ENCODE assay signal across 9 cellular contexts in the genomic region with DNA sequence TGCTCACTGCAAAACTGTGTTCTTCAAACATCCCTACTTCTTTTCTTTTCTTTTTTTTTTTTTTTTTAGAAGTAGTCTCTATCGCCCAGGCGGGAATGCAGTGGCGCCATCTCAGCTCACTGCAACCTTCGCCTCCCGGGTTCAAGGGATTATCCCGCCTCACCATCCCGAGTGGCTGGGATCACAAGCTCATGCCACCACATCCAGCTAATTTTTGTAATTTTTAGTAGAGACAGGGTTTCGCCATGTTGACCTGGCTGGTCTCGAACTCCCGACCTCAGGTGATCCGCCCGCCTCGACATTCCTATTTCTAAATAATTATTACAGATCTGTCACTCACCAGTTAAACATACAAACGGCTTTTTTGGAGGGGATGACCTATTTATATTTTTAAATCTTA. TPM values are rescaled to one million over a fixed set of nuclear protein-coding genes. Genes with fewer than 3 reads are reported as not detected.
DNase-seq lines count a peak whose midpoint lies in the region; TF ChIP-seq lines count a peak whose summit lies in the region.
"Had no signal": no experiment of that assay in that cellular context is flagged by ENCODE, and none has a peak within 500 bp of the region (broad histone marks: within the 10 kb centered on the region; RNA-seq: fewer than 3 reads in every experiment).

No MANE protein-coding gene starts in this region.

- H3K9me3 ChIP-seq in NT2/D1 (ENCODE audit: insufficient read depth, low read length) (no peaks in the 10 kb centered on the region), endodermal cell (ENCODE audit: control insufficient read depth, low read length) (no peaks in the 10 kb centered on the region), neuron (ENCODE audit: low read length) (no peaks in the 10 kb centered on the region)

- H3K4me3 Mint-ChIP-seq in CD14-positive monocyte (peak overlapping the region; percentile 94 to 98), endodermal cell (peak overlapping the region; percentile 94)

- H3K9me3 Mint-ChIP-seq in CD14-positive monocyte (peaks cover 0 to 5% (median 0%) of the 10 kb centered on the region in 7 donors), endodermal cell (no peaks in the 10 kb centered on the region)

- H2AFZ ChIP-seq in neuron (ENCODE audit: low read depth, low read length), result no peak overlapping the region

- H3K9ac ChIP-seq in NT2/D1 (ENCODE audit: insufficient read length, low read depth) (peak overlapping the region; percentile 96), endodermal cell (ENCODE audit: extremely low read depth, low read length, poor library complexity, severe bottlenecking) (peak overlapping the region; percentile 96)

- H3K4me1 ChIP-seq in NT2/D1 (ENCODE audit: insufficient read depth, insufficient read length) (no peaks in the 10 kb centered on the region), endodermal cell (ENCODE audit: control insufficient read depth, insufficient read depth, low read length) (no peaks in the 10 kb centered on the region), neuron (ENCODE audit: insufficient read depth, low read length) (peaks cover 42% of the 10 kb centered on the region)

- H3K4me1 Mint-ChIP-seq in CD14-positive monocyte (peaks cover 58% of the 10 kb centered on the region), endodermal cell (peaks cover 21% of the 10 kb centered on the region)

- H3K36me3 Mint-ChIP-seq in CD14-positive monocyte (peaks cover 39 to 45% of the 10 kb centered on the region in 2 donors), endodermal cell (ENCODE audit: low read depth) (peaks cover 14% of the 10 kb centered on the region)

- H3K4me3 ChIP-seq in NT2/D1 (ENCODE audit: insufficient read length, low read depth) (peak overlapping the region; percentile 91), endodermal cell (ENCODE audit: low read length) (peak overlapping the region; percentile 100), neuron (ENCODE audit: low read length) (peak overlapping the region; percentile 100)

- peaks cover 24% of the 10 kb centered on the region for H3K36me3 ChIP-seq in NT2/D1 (ENCODE audit: insufficient read depth, insufficient read length, low read length)
- peaks cover 8% of the 10 kb centered on the region for H3K36me3 ChIP-seq in endodermal cell (ENCODE audit: control insufficient read depth, insufficient read depth, low read length)
- H3K36me3 ChIP-seq in neuron (ENCODE audit: insufficient read depth, low read length), result no peaks in the 10 kb centered on the region

- H3K27me3 ChIP-seq in NT2/D1 (ENCODE audit: insufficient read depth, insufficient read length) (no peaks in the 10 kb centered on the region), endodermal cell (ENCODE audit: control insufficient read depth, insufficient read depth, low read length, poor library complexity, severe bottlenecking) (no peaks in the 10 kb centered on the region), neuron (ENCODE audit: insufficient read depth, low read length) (no peaks in the 10 kb centered on the region)

- DNase-seq in CD14-positive monocyte (ENCODE audit: low spot score) (no peak), NT2/D1 (ENCODE audit: low read depth, low spot score) (no peak), endodermal cell (no peak), NCI-H2171 treated with DMSO at 0.1 percent for 48 hours (lab: John Stamatoyannopoulos, UW) (no peak), cerebellum (ENCODE audit: low spot score) (no peak), amygdala (lab: John Stamatoyannopoulos, UW) (no peak), NCI-H187 (lab: John Stamatoyannopoulos, UW) (no peak)

- intact Hi-C loops in CD14-positive monocyte (cut with micrococcal nuclease), result loop anchor here in 1 of 2 donors (5.0 kb wide), 2 partner anchors 359 to 1046 kb away; partner anchors contain the start of genes C17orf100 and MED31

- H3K27me3 Mint-ChIP-seq in CD14-positive monocyte (ENCODE audit: low read depth in 3 of 3) (peaks cover 0 to 7% (median 0%) of the 10 kb centered on the region in 3 donors), endodermal cell (ENCODE audit: insufficient read depth) (no peaks in the 10 kb centered on the region)

- WGBS in endodermal cell (ENCODE audit: insufficient coverage in 1 of 2, insufficient read length in 1 of 2), 2 experiments, result 80% methylated on average over 8 to 14 of the region's 14 CpGs

- peak overlapping the region in 6 of 7 donors; percentile 99 to 100 (median 100) for H3K27ac Mint-ChIP-seq in CD14-positive monocyte
- H3K27ac Mint-ChIP-seq in endodermal cell, result peak overlapping the region; percentile 100

- TF ChIP-seq CTCF in CD14-positive monocyte (IDR thresholded peaks at IDR 0.05) (no peak), endodermal cell (conservative IDR thresholded peaks at IDR 0.05) (no peak)

- H3K27ac ChIP-seq in endodermal cell (ENCODE audit: low read depth, low read length), result no peak overlapping the region

RNA-seq across cellular contexts. Expression of gene RNASEK, which starts 1.0 kb away (rescaled TPM):
- polyA plus RNA-seq in CD14-positive monocyte, result 1,000 to 10,000 TPM; 1,057 to 1,383 TPM
- total RNA-seq in endodermal cell (100 to 1,000 TPM; 233 to 277 TPM), cerebellum (35.2 TPM)
- 221 TPM for polyA plus RNA-seq in endodermal cell (2013, experiment 1 of 2)
- polyA plus RNA-seq in endodermal cell (2013, experiment 2 of 2), result 204 TPM

RNA-seq across cellular contexts. Expression of gene BCL6B, which starts 11.4 kb away (rescaled TPM):
- polyA plus RNA-seq in CD14-positive monocyte, result under 1 TPM in 1 of 2 donors, not detected in 1; 0.06 TPM
- 1 to 10 TPM; 2.9 to 7.0 TPM for total RNA-seq in endodermal cell
- 2.0 TPM for polyA plus RNA-seq in endodermal cell (2013, experiment 1 of 2)
- polyA plus RNA-seq in endodermal cell (2013, experiment 2 of 2), result 1.1 TPM
- 2.1 TPM for total RNA-seq in cerebellum
- total RNA-seq: M059J had no signal

RNA-seq across cellular contexts. Expression of gene ALOX12, which starts 15.6 kb away (rescaled TPM):
- polyA plus RNA-seq in CD14-positive monocyte, result 1 to 10 TPM in 1 of 2 donors, under 1 TPM in 1; 0.29 to 1.2 TPM
- total RNA-seq in endodermal cell (under 1 TPM; 0.46 to 0.92 TPM), cerebellum (0.18 TPM)
- polyA plus RNA-seq in endodermal cell (2013, experiment 1 of 2), result 0.18 TPM
- not detected for polyA plus RNA-seq in endodermal cell (2013, experiment 2 of 2)
- total RNA-seq: M059J had no signal

RNA-seq across cellular contexts. Expression of gene SLC16A13, which starts 24.4 kb away (rescaled TPM):
- 1 to 10 TPM in 1 of 2 donors, under 1 TPM in 1; 0.93 to 2.2 TPM for polyA plus RNA-seq in CD14-positive monocyte
- total RNA-seq in endodermal cell, result 10 to 100 TPM; 18.8 to 19.9 TPM
- polyA plus RNA-seq in endodermal cell (2013, experiment 1 of 2), result 4.3 TPM
- 4.3 TPM for polyA plus RNA-seq in endodermal cell (2013, experiment 2 of 2)
- 1.4 TPM for total RNA-seq in cerebellum

RNA-seq across cellular contexts. Expression of gene SLC16A11, which starts 32.5 kb away (rescaled TPM):
- polyA plus RNA-seq in CD14-positive monocyte, result not detected
- under 1 TPM; 0.24 to 0.44 TPM for total RNA-seq in endodermal cell
- 0.43 TPM for polyA plus RNA-seq in endodermal cell (2013, experiment 1 of 2)
- 0.54 TPM for polyA plus RNA-seq in endodermal cell (2013, experiment 2 of 2)
- total RNA-seq in cerebellum, result not detected
- total RNA-seq: M059J had no signal
